In the genomic region with DNA sequence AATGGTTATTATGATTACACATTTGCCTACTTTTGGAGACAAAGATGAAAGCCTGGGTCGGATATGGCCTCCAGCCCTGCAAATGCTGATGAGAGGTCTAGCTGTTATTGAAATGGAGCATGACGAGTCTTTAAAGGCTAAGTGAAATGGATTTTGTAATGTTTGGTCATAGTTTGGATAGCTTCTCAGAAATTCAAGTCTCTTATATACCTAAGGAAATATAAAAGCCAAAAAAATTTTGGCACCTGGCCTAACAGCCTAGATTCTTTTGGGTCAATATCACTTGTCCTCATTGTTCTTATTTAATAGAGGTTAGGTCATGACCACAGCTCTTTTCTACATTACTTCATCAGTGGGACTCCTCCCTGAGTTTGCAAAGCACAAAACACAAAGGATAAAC, we compare ENCODE assay signal across 26 cellular contexts.
A peak's percentile ranks its signal among the peaks of the same experiment; 100 is the strongest.
DNase-seq lines count a peak whose midpoint lies in the region; ATAC-seq and TF ChIP-seq lines count a peak whose summit lies in the region.
"Had no signal": no experiment of that assay in that cellular context is flagged by ENCODE, and none has a peak within 500 bp of the region (broad histone marks: within the 10 kb centered on the region; RNA-seq: fewer than 3 reads in every experiment).

No MANE protein-coding gene starts in this region.

- no peak overlapping the region for H3K4me2 ChIP-seq in PC-3 (ENCODE audit: low read length)

- H3K79me2 ChIP-seq in PC-3 (ENCODE audit: low read length): no peaks in the 10 kb centered on the region

- no peak overlapping the region for H3K9ac ChIP-seq in PC-3 (ENCODE audit: low read length)

- CTCF ChIA-PET in PC-3 (lab: Charles Lee): no interaction called here

- peak; percentile 64 for ATAC-seq in PC-3
- ATAC-seq: gastrocnemius medialis; naive thymus-derived CD8-positive, alpha-beta T cell; upper lobe of right lung had no signal

- no peaks in the 10 kb centered on the region for H3K9me3 ChIP-seq in PC-3 (ENCODE audit: low read length)
- H3K9me3 ChIP-seq in effector memory CD4-positive, alpha-beta T cell (ENCODE audit: control insufficient read depth, low read length): no peaks in the 10 kb centered on the region
- H3K9me3 ChIP-seq: BE2C, gastrocnemius medialis, left ventricle myocardium inferior, upper lobe of right lung had no signal

- H4K20me1 ChIP-seq in PC-3 (ENCODE audit: low read length): no peaks in the 10 kb centered on the region

- no peaks in the 10 kb centered on the region for H3F3A ChIP-seq in PC-3 (ENCODE audit: low read length, unreplicated experiment)

- TF ChIP-seq CTCF in AG09319 (IDR thresholded peaks at IDR 0.05; ENCODE audit: low read depth, low read length) (no peak), PC-3 (conservative IDR thresholded peaks at IDR 0.05; ENCODE audit: low read depth, low read length) (no peak), GM13977 (IDR thresholded peaks at IDR 0.05; ENCODE audit: extremely low read depth, insufficient read depth, missing control alignments) (no peak)

- H3K27ac ChIP-seq in PC-3 (ENCODE audit: low read length) (no peak overlapping the region), substantia nigra (ENCODE audit: low read depth, low read length, poor library complexity, severe bottlenecking) (no peak overlapping the region)
- no peak overlapping the region for H3K27ac ChIP-seq in effector memory CD4-positive, alpha-beta T cell (ENCODE audit: insufficient read depth, low read length, poor library complexity, severe bottlenecking)
- H3K27ac ChIP-seq: dorsolateral prefrontal cortex, gastrocnemius medialis, left ventricle myocardium inferior, skin epidermis, upper lobe of right lung had no signal

- POLR2A ChIA-PET in PC-3 (lab: Charles Lee; ENCODE audit: unreplicated experiment): no interaction called here

- no peaks in the 10 kb centered on the region for H3K27me3 ChIP-seq in PC-3 (ENCODE audit: low read length)
- H3K27me3 ChIP-seq in effector memory CD4-positive, alpha-beta T cell (replicated peaks; ENCODE audit: control insufficient read depth, insufficient read depth, low read length, poor library complexity, severe bottlenecking): no peaks in the 10 kb centered on the region
- H3K27me3 ChIP-seq: BE2C, dorsolateral prefrontal cortex, gastrocnemius medialis, upper lobe of right lung had no signal

- H2AFZ ChIP-seq in PC-3 (ENCODE audit: low read length): no peak overlapping the region

- DNase-seq in AG09319 (ENCODE audit: extremely low read depth, low read depth): peak; percentile 42
- DNase-seq in NCI-H128 (lab: John Stamatoyannopoulos, UW; ENCODE audit: unreplicated experiment): peak; percentile 32
- peak; percentile 82 for DNase-seq in PC-3
- DNase-seq in fibroblast of gingiva (ENCODE audit: low read depth): peak; percentile 18
- DNase-seq in GM03348 (ENCODE audit: low spot score): no peak
- no peak for DNase-seq in GM13977 (ENCODE audit: low spot score)
- no peak for DNase-seq in effector memory CD4-positive, alpha-beta T cell
- DNase-seq in substantia nigra (lab: John Stamatoyannopoulos, UW): no peak
- DNase-seq: activated CD4-positive, alpha-beta T cell treated with anti-CD3 and anti-CD28 coated beads, Interleukin-2, amount 10 ng/mL, durations not matched to agents 7 days and 5 days; activated naive CD4-positive, alpha-beta T cell treated with anti-CD3 and anti-CD28 coated beads, Interleukin-2, amount 10 ng/mL, durations not matched to agents 7 days and 5 days; BE2C; central memory CD4-positive, alpha-beta T cell; dorsolateral prefrontal cortex; gastrocnemius medialis; H7; hippocampal formation; immature natural killer cell; left ventricle myocardium inferior; naive thymus-derived CD8-positive, alpha-beta T cell; NCI-H1092; NCI-H2227 treated with DMSO at 0.1 percent for 48 hours; OCI-M1; Right ventricle myocardium superior; stimulated activated CD4-positive, alpha-beta T cell treated with anti-CD3 and anti-CD28 coated beads, Interleukin-1b, Interleukin-23, amount 100 ng/mL, for 48 hours; upper lobe of right lung had no signal

- H3K4me3 ChIP-seq in PC-3 (ENCODE audit: low read length): no peak overlapping the region
- no peak overlapping the region for H3K4me3 ChIP-seq in effector memory CD4-positive, alpha-beta T cell (ENCODE audit: insufficient read depth, low read depth, low read length, poor library complexity, severe bottlenecking)
- H3K4me3 ChIP-seq: dorsolateral prefrontal cortex, gastrocnemius medialis, left ventricle myocardium inferior, skin epidermis, upper lobe of right lung had no signal

- BruUV-seq in PC-3 (replicated peaks; lab: Mats Ljungman, UMichigan): no TSS peak

- H3K4me1 ChIP-seq in PC-3 (ENCODE audit: insufficient read depth, low read length): peaks cover 13% of the 10 kb centered on the region; the same call in 1 of the 2 replicates
- H3K4me1 ChIP-seq in effector memory CD4-positive, alpha-beta T cell (ENCODE audit: control insufficient read depth, insufficient read depth, low read length, poor library complexity, severe bottlenecking): no peaks in the 10 kb centered on the region
- H3K4me1 ChIP-seq: BE2C, gastrocnemius medialis, left ventricle myocardium inferior, upper lobe of right lung had no signal

- in situ Hi-C loops in GM13977 (cut with MboI; ENCODE audit: low pct_unique_long_range_greater_than_20kb, low sequenced_read_pairs, unreplicated experiment): no loop called here

- intact Hi-C loops in PC-3 (cut with micrococcal nuclease): no loop called here

- H3K36me3 ChIP-seq in PC-3 (ENCODE audit: low read depth, low read length): no peaks in the 10 kb centered on the region
- H3K36me3 ChIP-seq in effector memory CD4-positive, alpha-beta T cell (ENCODE audit: control insufficient read depth, insufficient read depth, low read length): no peaks in the 10 kb centered on the region
- H3K36me3 ChIP-seq: BE2C, gastrocnemius medialis, left ventricle myocardium inferior, upper lobe of right lung had no signal

- H3K9me2 ChIP-seq in PC-3 (replicated peaks; ENCODE audit: low read length): no peaks in the 10 kb centered on the region

Comparison
In these comparisons a context has a peak if more than half of its experiments do, and no peak if none do; other contexts are left out.
1. DNase-seq: peak in AG09319 (single experiment), NCI-H128 (single experiment), PC-3 (single experiment) and fibroblast of gingiva (single experiment); none in GM03348 (single experiment), GM13977 (single experiment), effector memory CD4-positive, alpha-beta T cell (0 of 3) and substantia nigra (0 of 49).